ENCODE assay signal across 13 cellular contexts in genomic region chr1:225509770-225510169, GRCh38.
DNase-seq lines count a peak whose midpoint lies in the region; ATAC-seq lines count a peak whose summit lies in the region.
"Had no signal": no experiment of that assay in that cellular context is flagged by ENCODE, and none has a peak within 500 bp of the region (broad histone marks: within the 10 kb centered on the region; RNA-seq: fewer than 3 reads in every experiment).

No MANE protein-coding gene starts in this region.

- no peaks in the 10 kb centered on the region for H3K9me3 ChIP-seq in skeletal muscle tissue (ENCODE audit: control insufficient read depth in 3 of 3, low read length in 3 of 3)
- H3K9me3 ChIP-seq: body of pancreas had no signal

- H3K4me1 ChIP-seq in skeletal muscle tissue (ENCODE audit: control insufficient read depth in 3 of 3, insufficient read depth in 3 of 3, low read length in 3 of 3), result peaks cover 6 to 8% (median 8%) of the 10 kb centered on the region in 3 donors

- H3K36me3 ChIP-seq in skeletal muscle tissue (ENCODE audit: control insufficient read depth in 3 of 3, insufficient read depth in 3 of 3, low read length in 3 of 3), result peaks cover 10 to 21% (median 18%) of the 10 kb centered on the region in 3 donors

- ATAC-seq in esophagus mucosa (peak; percentile 59), HG02571 (IDR thresholded peaks at IDR 0.05; ENCODE audit: unreplicated experiment) (no peak), GM19455 (IDR thresholded peaks at IDR 0.05; ENCODE audit: unreplicated experiment) (no peak)
- ATAC-seq: body of pancreas; stimulated activated naive B cell treated with anti-CD40 and anti-IgM and Interleukin-4, amounts not matched to agents 10 μg/mL and 1 μg/mL and 100 μg/mL, for 72 hours had no signal

- DNase-seq in NCI-H510A treated with DMSO at 0.1 percent for 48 hours (lab: John Stamatoyannopoulos, UW) (peak; percentile 31), NCI-H510A (lab: John Stamatoyannopoulos, UW) (no peak), NCI-H69 (lab: John Stamatoyannopoulos, UW) (peak; percentile 12), GOT3 (lab: John Stamatoyannopoulos, UW) (no peak)
- DNase-seq: activated CD8-positive, alpha-beta memory T cell treated with anti-CD3 and anti-CD28 coated beads, Interleukin-2, amount 50 U/mL, for 4 hours; body of pancreas; NCI-H1417 treated with DMSO at 0.1 percent for 48 hours; stimulated activated CD4-positive, alpha-beta T cell treated with anti-CD3 and anti-CD28 coated beads, Interleukin-2, amount 100 ng/mL, for 24 hours; stimulated activated naive B cell treated with anti-CD40 and anti-IgM and Interleukin-4, amounts not matched to agents 10 μg/mL and 1 μg/mL and 100 μg/mL, for 72 hours had no signal

- H3K4me3 ChIP-seq in skeletal muscle tissue (ENCODE audit: low read length in 3 of 3), result no peak overlapping the region
- H3K4me3 ChIP-seq: body of pancreas had no signal

- no peaks in the 10 kb centered on the region for H3K27me3 ChIP-seq in skeletal muscle tissue (ENCODE audit: control insufficient read depth in 3 of 3, insufficient read depth in 3 of 3, low read length in 3 of 3)
- H3K27me3 ChIP-seq: body of pancreas had no signal

- no peak overlapping the region for H3K9ac ChIP-seq in skeletal muscle tissue (ENCODE audit: low read depth in 1 of 3, low read length in 3 of 3)

- H3K27ac ChIP-seq in skeletal muscle tissue (ENCODE audit: low read depth, low read length), result peak overlapping the region; percentile 83

Comparison
In these comparisons a context has a peak if more than half of its experiments do, and no peak if none do; other contexts are left out.
1. DNase-seq: peak in NCI-H510A treated with DMSO at 0.1 percent for 48 hours (single experiment) and NCI-H69 (single experiment); none in NCI-H510A (single experiment) and GOT3 (single experiment).